Comparison of ENCODE assay signal across 1 cellular context in genomic region chr3:133733226-133733625, GRCh38.
A peak's percentile ranks its signal among the peaks of the same experiment; 100 is the strongest.
TF ChIP-seq lines count a peak whose summit lies in the region.

No MANE protein-coding gene starts in this region.

TF ChIP-seq in HepG2, 621 proteins besides CTCF, POLR2A, EP300 and RAD21 (continued from another document and continues in another):
- TF ChIP-seq TOE1 (CRISPR knock-in tag; IDR thresholded peaks at IDR 0.05) (0 out of 2 replicates have a peak, but pooled peaks have one; percentile 22), SMARCC2 (IDR thresholded peaks at IDR 0.05) (0 out of 2 replicates have a peak, but pooled peaks have one; percentile 15), ZNF337 (CRISPR knock-in tag; IDR thresholded peaks at IDR 0.05; ENCODE audit: borderline replicate concordance, low read depth) (no peak), ZNF776 (CRISPR knock-in tag; IDR thresholded peaks at IDR 0.05) (no peak), GATAD1 (CRISPR knock-in tag; IDR thresholded peaks at IDR 0.05) (0 out of 2 replicates have a peak, but pooled peaks have one; percentile 27), ZNF609 (CRISPR knock-in tag; IDR thresholded peaks at IDR 0.05; ENCODE audit: borderline replicate concordance) (peak; percentile 89), ARID4A (CRISPR knock-in tag; IDR thresholded peaks at IDR 0.05; ENCODE audit: borderline replicate concordance) (peak; percentile 53; the same call in 1 of the 2 replicates), PRPF4 (IDR thresholded peaks at IDR 0.05; ENCODE audit: low read depth, low read length, poor library complexity, severe bottlenecking) (no peak), ZNF775 (CRISPR knock-in tag; IDR thresholded peaks at IDR 0.05; ENCODE audit: borderline replicate concordance) (no peak), ZNF20 (CRISPR knock-in tag; IDR thresholded peaks at IDR 0.05) (no peak), ZNF138 (CRISPR knock-in tag; IDR thresholded peaks at IDR 0.05; ENCODE audit: low read depth) (no peak), KDM3A (CRISPR knock-in tag; IDR thresholded peaks at IDR 0.05; ENCODE audit: low read depth) (peak; percentile 87; the same call in 1 of the 2 replicates), SALL2 (CRISPR knock-in tag; IDR thresholded peaks at IDR 0.05) (no peak), ZNF235 (CRISPR knock-in tag; IDR thresholded peaks at IDR 0.05; ENCODE audit: borderline replicate concordance) (no peak), JUNB (CRISPR knock-in tag; IDR thresholded peaks at IDR 0.05; ENCODE audit: borderline replicate concordance) (no peak), ZNF230 (CRISPR knock-in tag; IDR thresholded peaks at IDR 0.05) (no peak), KDM5A (IDR thresholded peaks at IDR 0.05; ENCODE audit: borderline replicate concordance, low read length) (no peak), CEBPG (CRISPR knock-in tag; IDR thresholded peaks at IDR 0.05) (peak; percentile 62), SIN3A (IDR thresholded peaks at IDR 0.05; ENCODE audit: borderline replicate concordance, low read depth, low read length) (no peak), SRSF9 (IDR thresholded peaks at IDR 0.05; ENCODE audit: borderline replicate concordance, insufficient read depth, low read depth, low read length, poor library complexity, severe bottlenecking) (no peak), ZNF510 (CRISPR knock-in tag; IDR thresholded peaks at IDR 0.05; ENCODE audit: low read depth) (no peak), ZNF430 (CRISPR knock-in tag; IDR thresholded peaks at IDR 0.05) (no peak; the same call in 1 of the 2 replicates), NCOA5 (CRISPR knock-in tag; IDR thresholded peaks at IDR 0.05) (no peak), ZNF34 (CRISPR knock-in tag; IDR thresholded peaks at IDR 0.05; ENCODE audit: borderline replicate concordance) (no peak), ZNF761 (CRISPR knock-in tag; conservative IDR thresholded peaks at IDR 0.05) (no peak), ZNF644 (CRISPR knock-in tag; IDR thresholded peaks at IDR 0.05; ENCODE audit: low read depth) (peak; percentile 76; the same call in 1 of the 2 replicates), NR1H2 (CRISPR knock-in tag; IDR thresholded peaks at IDR 0.05; ENCODE audit: borderline replicate concordance, low read depth) (no peak), ZNF629 (CRISPR knock-in tag; conservative IDR thresholded peaks at IDR 0.05) (no peak)
- TF ChIP-seq, protein P1, sequence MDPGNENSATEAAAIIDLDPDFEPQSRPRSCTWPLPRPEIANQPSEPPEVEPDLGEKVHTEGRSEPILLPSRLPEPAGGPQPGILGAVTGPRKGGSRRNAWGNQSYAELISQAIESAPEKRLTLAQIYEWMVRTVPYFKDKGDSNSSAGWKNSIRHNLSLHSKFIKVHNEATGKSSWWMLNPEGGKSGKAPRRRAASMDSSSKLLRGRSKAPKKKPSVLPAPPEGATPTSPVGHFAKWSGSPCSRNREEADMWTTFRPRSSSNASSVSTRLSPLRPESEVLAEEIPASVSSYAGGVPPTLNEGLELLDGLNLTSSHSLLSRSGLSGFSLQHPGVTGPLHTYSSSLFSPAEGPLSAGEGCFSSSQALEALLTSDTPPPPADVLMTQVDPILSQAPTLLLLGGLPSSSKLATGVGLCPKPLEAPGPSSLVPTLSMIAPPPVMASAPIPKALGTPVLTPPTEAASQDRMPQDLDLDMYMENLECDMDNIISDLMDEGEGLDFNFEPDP (CRISPR knock-in tag; conservative IDR thresholded peaks at IDR 0.05), result no peak
- TF ChIP-seq, protein P2, sequence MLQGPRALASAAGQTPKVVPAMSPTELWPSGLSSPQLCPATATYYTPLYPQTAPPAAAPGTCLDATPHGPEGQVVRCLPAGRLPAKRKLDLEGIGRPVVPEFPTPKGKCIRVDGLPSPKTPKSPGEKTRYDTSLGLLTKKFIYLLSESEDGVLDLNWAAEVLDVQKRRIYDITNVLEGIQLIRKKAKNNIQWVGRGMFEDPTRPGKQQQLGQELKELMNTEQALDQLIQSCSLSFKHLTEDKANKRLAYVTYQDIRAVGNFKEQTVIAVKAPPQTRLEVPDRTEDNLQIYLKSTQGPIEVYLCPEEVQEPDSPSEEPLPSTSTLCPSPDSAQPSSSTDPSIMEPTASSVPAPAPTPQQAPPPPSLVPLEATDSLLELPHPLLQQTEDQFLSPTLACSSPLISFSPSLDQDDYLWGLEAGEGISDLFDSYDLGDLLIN (CRISPR knock-in tag; IDR thresholded peaks at IDR 0.05; ENCODE audit: borderline replicate concordance), result no peak
- TF ChIP-seq, protein P3, sequence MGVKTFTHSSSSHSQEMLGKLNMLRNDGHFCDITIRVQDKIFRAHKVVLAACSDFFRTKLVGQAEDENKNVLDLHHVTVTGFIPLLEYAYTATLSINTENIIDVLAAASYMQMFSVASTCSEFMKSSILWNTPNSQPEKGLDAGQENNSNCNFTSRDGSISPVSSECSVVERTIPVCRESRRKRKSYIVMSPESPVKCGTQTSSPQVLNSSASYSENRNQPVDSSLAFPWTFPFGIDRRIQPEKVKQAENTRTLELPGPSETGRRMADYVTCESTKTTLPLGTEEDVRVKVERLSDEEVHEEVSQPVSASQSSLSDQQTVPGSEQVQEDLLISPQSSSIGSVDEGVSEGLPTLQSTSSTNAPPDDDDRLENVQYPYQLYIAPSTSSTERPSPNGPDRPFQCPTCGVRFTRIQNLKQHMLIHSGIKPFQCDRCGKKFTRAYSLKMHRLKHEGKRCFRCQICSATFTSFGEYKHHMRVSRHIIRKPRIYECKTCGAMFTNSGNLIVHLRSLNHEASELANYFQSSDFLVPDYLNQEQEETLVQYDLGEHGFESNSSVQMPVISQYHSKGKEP (CRISPR knock-in tag; IDR thresholded peaks at IDR 0.05), result no peak
- TF ChIP-seq, protein P4, sequence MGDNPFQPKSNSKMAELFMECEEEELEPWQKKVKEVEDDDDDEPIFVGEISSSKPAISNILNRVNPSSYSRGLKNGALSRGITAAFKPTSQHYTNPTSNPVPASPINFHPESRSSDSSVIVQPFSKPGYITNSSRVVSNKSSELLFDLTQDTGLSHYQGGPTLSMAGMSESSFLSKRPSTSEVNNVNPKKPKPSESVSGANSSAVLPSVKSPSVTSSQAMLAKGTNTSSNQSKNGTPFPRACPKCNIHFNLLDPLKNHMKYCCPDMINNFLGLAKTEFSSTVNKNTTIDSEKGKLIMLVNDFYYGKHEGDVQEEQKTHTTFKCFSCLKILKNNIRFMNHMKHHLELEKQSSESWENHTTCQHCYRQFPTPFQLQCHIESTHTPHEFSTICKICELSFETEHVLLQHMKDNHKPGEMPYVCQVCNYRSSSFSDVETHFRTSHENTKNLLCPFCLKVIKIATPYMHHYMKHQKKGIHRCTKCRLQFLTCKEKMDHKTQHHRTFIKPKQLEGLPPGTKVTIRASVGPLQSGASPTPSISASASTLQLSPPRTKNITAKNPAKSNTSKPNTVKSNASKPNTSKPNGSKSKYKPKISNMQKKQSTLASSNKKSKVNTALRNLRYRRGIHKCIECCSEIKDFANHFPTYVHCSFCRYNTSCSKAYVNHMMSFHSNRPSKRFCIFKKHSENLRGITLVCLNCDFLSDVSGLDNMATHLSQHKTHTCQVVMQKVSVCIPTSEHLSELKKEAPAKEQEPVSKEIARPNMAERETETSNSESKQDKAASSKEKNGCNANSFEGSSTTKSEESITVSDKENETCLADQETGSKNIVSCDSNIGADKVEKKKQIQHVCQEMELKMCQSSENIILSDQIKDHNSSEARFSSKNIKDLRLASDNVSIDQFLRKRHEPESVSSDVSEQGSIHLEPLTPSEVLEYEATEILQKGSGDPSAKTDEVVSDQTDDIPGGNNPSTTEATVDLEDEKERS (CRISPR knock-in tag; IDR thresholded peaks at IDR 0.05), result peak; percentile 23; the same call in 1 of the 2 replicates
- TF ChIP-seq, protein P5, sequence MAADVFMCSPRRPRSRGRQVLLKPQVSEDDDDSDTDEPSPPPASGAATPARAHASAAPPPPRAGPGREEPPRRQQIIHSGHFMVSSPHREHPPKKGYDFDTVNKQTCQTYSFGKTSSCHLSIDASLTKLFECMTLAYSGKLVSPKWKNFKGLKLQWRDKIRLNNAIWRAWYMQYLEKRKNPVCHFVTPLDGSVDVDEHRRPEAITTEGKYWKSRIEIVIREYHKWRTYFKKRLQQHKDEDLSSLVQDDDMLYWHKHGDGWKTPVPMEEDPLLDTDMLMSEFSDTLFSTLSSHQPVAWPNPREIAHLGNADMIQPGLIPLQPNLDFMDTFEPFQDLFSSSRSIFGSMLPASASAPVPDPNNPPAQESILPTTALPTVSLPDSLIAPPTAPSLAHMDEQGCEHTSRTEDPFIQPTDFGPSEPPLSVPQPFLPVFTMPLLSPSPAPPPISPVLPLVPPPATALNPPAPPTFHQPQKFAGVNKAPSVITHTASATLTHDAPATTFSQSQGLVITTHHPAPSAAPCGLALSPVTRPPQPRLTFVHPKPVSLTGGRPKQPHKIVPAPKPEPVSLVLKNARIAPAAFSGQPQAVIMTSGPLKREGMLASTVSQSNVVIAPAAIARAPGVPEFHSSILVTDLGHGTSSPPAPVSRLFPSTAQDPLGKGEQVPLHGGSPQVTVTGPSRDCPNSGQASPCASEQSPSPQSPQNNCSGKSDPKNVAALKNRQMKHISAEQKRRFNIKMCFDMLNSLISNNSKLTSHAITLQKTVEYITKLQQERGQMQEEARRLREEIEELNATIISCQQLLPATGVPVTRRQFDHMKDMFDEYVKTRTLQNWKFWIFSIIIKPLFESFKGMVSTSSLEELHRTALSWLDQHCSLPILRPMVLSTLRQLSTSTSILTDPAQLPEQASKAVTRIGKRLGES (CRISPR knock-in tag; IDR thresholded peaks at IDR 0.05; ENCODE audit: borderline replicate concordance), result no peak
- TF ChIP-seq, protein P6, sequence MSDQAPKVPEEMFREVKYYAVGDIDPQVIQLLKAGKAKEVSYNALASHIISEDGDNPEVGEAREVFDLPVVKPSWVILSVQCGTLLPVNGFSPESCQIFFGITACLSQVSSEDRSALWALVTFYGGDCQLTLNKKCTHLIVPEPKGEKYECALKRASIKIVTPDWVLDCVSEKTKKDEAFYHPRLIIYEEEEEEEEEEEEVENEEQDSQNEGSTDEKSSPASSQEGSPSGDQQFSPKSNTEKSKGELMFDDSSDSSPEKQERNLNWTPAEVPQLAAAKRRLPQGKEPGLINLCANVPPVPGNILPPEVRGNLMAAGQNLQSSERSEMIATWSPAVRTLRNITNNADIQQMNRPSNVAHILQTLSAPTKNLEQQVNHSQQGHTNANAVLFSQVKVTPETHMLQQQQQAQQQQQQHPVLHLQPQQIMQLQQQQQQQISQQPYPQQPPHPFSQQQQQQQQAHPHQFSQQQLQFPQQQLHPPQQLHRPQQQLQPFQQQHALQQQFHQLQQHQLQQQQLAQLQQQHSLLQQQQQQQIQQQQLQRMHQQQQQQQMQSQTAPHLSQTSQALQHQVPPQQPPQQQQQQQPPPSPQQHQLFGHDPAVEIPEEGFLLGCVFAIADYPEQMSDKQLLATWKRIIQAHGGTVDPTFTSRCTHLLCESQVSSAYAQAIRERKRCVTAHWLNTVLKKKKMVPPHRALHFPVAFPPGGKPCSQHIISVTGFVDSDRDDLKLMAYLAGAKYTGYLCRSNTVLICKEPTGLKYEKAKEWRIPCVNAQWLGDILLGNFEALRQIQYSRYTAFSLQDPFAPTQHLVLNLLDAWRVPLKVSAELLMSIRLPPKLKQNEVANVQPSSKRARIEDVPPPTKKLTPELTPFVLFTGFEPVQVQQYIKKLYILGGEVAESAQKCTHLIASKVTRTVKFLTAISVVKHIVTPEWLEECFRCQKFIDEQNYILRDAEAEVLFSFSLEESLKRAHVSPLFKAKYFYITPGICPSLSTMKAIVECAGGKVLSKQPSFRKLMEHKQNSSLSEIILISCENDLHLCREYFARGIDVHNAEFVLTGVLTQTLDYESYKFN (CRISPR knock-in tag; conservative IDR thresholded peaks at IDR 0.05), result peak; percentile 95
